Comparison of ENCODE assay signal across 8 cellular contexts in genomic region chr7:36440880-36441279, GRCh38. TPM values are rescaled to one million over a fixed set of nuclear protein-coding genes. Genes with fewer than 3 reads are reported as not detected.
DNase-seq lines count a peak whose midpoint lies in the region; ATAC-seq, FAIRE-seq and TF ChIP-seq lines count a peak whose summit lies in the region.

No MANE protein-coding gene starts in this region.

- no peaks in the 10 kb centered on the region for H3K36me3 Mint-ChIP-seq in astrocyte (ENCODE audit: low read depth, unreplicated experiment)

- H3K36me3 ChIP-seq in astrocyte (ENCODE audit: insufficient read depth, low read length) (peaks cover 26% of the 10 kb centered on the region), lower lobe of right lung (no peaks in the 10 kb centered on the region), MG63 (peaks cover 90% of the 10 kb centered on the region)
- H3K36me3 ChIP-seq in effector memory CD4-positive, alpha-beta T cell (ENCODE audit: control insufficient read depth, insufficient read depth, low read length): no peaks in the 10 kb centered on the region

- intact Hi-C loops in lower lobe of right lung (cut with DNase I): no loop called here

- peaks cover 39% of the 10 kb centered on the region for H3K79me2 ChIP-seq in astrocyte (ENCODE audit: insufficient read depth, low read length)

- no peak overlapping the region for H2AFZ ChIP-seq in astrocyte (ENCODE audit: low read depth, low read length)

- H3K4me1 ChIP-seq in astrocyte (ENCODE audit: insufficient read depth, low read length) (no peaks in the 10 kb centered on the region), lower lobe of right lung (peaks cover 6% of the 10 kb centered on the region)
- no peaks in the 10 kb centered on the region for H3K4me1 ChIP-seq in effector memory CD4-positive, alpha-beta T cell (ENCODE audit: control insufficient read depth, insufficient read depth, low read length, poor library complexity, severe bottlenecking)

- H3K27ac Mint-ChIP-seq in astrocyte (ENCODE audit: unreplicated experiment): no peak overlapping the region

- no peaks in the 10 kb centered on the region for H3K27me3 ChIP-seq in astrocyte (ENCODE audit: insufficient read depth, low read length)
- H3K27me3 ChIP-seq in lower lobe of right lung (ENCODE audit: low read depth): no peaks in the 10 kb centered on the region
- no peaks in the 10 kb centered on the region for H3K27me3 ChIP-seq in MG63
- no peaks in the 10 kb centered on the region for H3K27me3 ChIP-seq in effector memory CD4-positive, alpha-beta T cell (replicated peaks; ENCODE audit: control insufficient read depth, insufficient read depth, low read length, poor library complexity, severe bottlenecking)

- DNase-seq in D341Med (ENCODE audit: low spot score): peak; percentile 31
- DNase-seq in astrocyte (ENCODE audit: low read depth): peak; percentile 13
- DNase-seq in lower lobe of right lung: no peak
- no peak for DNase-seq in MG63
- DNase-seq in medulla oblongata (ENCODE audit: extremely low spot score): no peak
- DNase-seq in effector memory CD4-positive, alpha-beta T cell: no peak

- ATAC-seq in lower lobe of right lung: peak; percentile 53 to 54
- no peak for ATAC-seq in GM18861 (IDR thresholded peaks at IDR 0.05; ENCODE audit: unreplicated experiment)

- TF ChIP-seq CTCF in LNCAP (IDR thresholded peaks at IDR 0.05) (peak; percentile 56), astrocyte (IDR thresholded peaks at IDR 0.05; ENCODE audit: insufficient read depth, low read depth, low read length) (peak; percentile 47), lower lobe of right lung (IDR thresholded peaks at IDR 0.05) (peak; percentile 45)

- H3K9me3 ChIP-seq in astrocyte (ENCODE audit: insufficient read depth, low read depth, low read length): no peaks in the 10 kb centered on the region
- no peaks in the 10 kb centered on the region for H3K9me3 ChIP-seq in lower lobe of right lung
- no peaks in the 10 kb centered on the region for H3K9me3 ChIP-seq in MG63
- no peaks in the 10 kb centered on the region for H3K9me3 ChIP-seq in effector memory CD4-positive, alpha-beta T cell (ENCODE audit: control insufficient read depth, low read length)

- no peak overlapping the region for H3K27ac ChIP-seq in astrocyte (ENCODE audit: low read depth, low read length)
- no peak overlapping the region for H3K27ac ChIP-seq in lower lobe of right lung
- no peak overlapping the region for H3K27ac ChIP-seq in effector memory CD4-positive, alpha-beta T cell (ENCODE audit: insufficient read depth, low read length, poor library complexity, severe bottlenecking)

- no peaks in the 10 kb centered on the region for H3K27me3 Mint-ChIP-seq in astrocyte (ENCODE audit: low read depth, unreplicated experiment)

- H3K4me3 ChIP-seq in astrocyte (ENCODE audit: insufficient read depth, low read depth, low read length) (no peak overlapping the region), lower lobe of right lung (no peak overlapping the region), MG63 (no peak overlapping the region)
- H3K4me3 ChIP-seq in effector memory CD4-positive, alpha-beta T cell (ENCODE audit: insufficient read depth, low read depth, low read length, poor library complexity, severe bottlenecking): no peak overlapping the region

- FAIRE-seq in astrocyte (lab: Jason Lieb, UNC): no peak

- H3K4me2 ChIP-seq in astrocyte (ENCODE audit: low read length): no peak overlapping the region

- no peak overlapping the region for H3K9ac ChIP-seq in astrocyte (ENCODE audit: low read length)

- H3K9me3 Mint-ChIP-seq in astrocyte (ENCODE audit: unreplicated experiment): no peaks in the 10 kb centered on the region

- no peaks in the 10 kb centered on the region for H3K4me1 Mint-ChIP-seq in astrocyte (ENCODE audit: low read depth, unreplicated experiment)

- no peaks in the 10 kb centered on the region for H4K20me1 ChIP-seq in astrocyte (ENCODE audit: insufficient read depth, low read length)

- no peak overlapping the region for H3K4me3 Mint-ChIP-seq in astrocyte (ENCODE audit: unreplicated experiment)

RNA-seq across cellular contexts. Expression of gene ANLN, which starts 51.2 kb away (rescaled TPM):
- total RNA-seq in astrocyte (11.4 and 20.4 TPM in 2 replicates), lower lobe of right lung (3.9 TPM)
- total RNA-seq in MG63 (2014; rRNA removed; shearing (Covaris generic); ENCODE audit: low replicate concordance): 108 and 160 TPM in 2 replicates

Comparison
In these comparisons a context has a peak if more than half of its experiments do, and no peak if none do; other contexts are left out.
1. DNase-seq: peak in D341Med (single experiment) and astrocyte (single experiment); none in lower lobe of right lung (single experiment), MG63 (single experiment), medulla oblongata (single experiment) and effector memory CD4-positive, alpha-beta T cell (0 of 3).
2. Peak in every context shown above with its lines, with median percentiles within 50 percentile points of each other: CTCF ChIP-seq.